Comparison of ENCODE assay signal across 18 cellular contexts in genomic region chr12:47769234-47770085, GRCh38. TPM values are rescaled to one million over a fixed set of nuclear protein-coding genes. Genes with fewer than 3 reads are reported as not detected.
"Had no signal": no experiment of that assay in that cellular context is flagged by ENCODE, and none has a peak within 500 bp of the region (broad histone marks: within the 10 kb centered on the region; RNA-seq: fewer than 3 reads in every experiment).

No MANE protein-coding gene starts in this region.

- H3K4me3 ChIP-seq: colonic mucosa, hepatocyte, lung, mucosa of descending colon, psoas muscle, right lobe of liver, transverse colon had no signal

- ATAC-seq: mucosa of descending colon; natural killer cell; psoas muscle; stimulated activated naive B cell treated with anti-CD40 and anti-IgM and Interleukin-4, amounts not matched to agents 10 μg/mL and 1 μg/mL and 100 μg/mL, for 72 hours had no signal

- H3K4me1 ChIP-seq: colonic mucosa had no signal

- H3K27me3 ChIP-seq: colonic mucosa, hepatocyte, right lobe of liver, transverse colon had no signal

- DNase-seq: activated B cell treated with CpG ODN at 0.5 μM for 24 hours; activated CD4-positive, alpha-beta T cell treated with anti-CD3 and anti-CD28 coated beads, Interleukin-2, amount 10 ng/mL, durations not matched to agents 24 days and 14 days; activated naive CD4-positive, alpha-beta T cell; caudate nucleus; colonic mucosa; effector CD4-positive, alpha-beta T cell; mucosa of descending colon; natural killer cell; nucleus accumbens; psoas muscle; right lobe of liver; stimulated activated CD4-positive, alpha-beta T cell treated with anti-CD3 and anti-CD28 coated beads, Interleukin-1b, Interleukin-23, amount 100 ng/mL, for 48 hours; stimulated activated naive B cell treated with anti-CD40 and anti-IgM and Interleukin-4, amounts not matched to agents 10 μg/mL and 1 μg/mL and 100 μg/mL, for 72 hours; transverse colon had no signal

- H3K27ac ChIP-seq: colonic mucosa, hepatocyte, psoas muscle, right lobe of liver, transverse colon had no signal

- H3K9me3 ChIP-seq: colonic mucosa, mucosa of descending colon, psoas muscle, right lobe of liver, transverse colon had no signal

- H3K4me2 ChIP-seq: hepatocyte had no signal

- H3K36me3 ChIP-seq: colonic mucosa, right lobe of liver, transverse colon had no signal

- H2AFZ ChIP-seq: hepatocyte had no signal

RNA-seq across cellular contexts. Expression of gene ENDOU, which starts 44.2 kb away (rescaled TPM):
- total RNA-seq: activated T-helper 1 cell treated with anti-CD3 and anti-CD28 coated beads, Interleukin-12 subunit alpha, Interleukin-12 subunit beta, Interleukin-2, Interleukin-4 antibody, amounts not matched to agents 30 ng/mL and 10 ng/mL and 1 ng/mL, durations not matched to agents 14 hours and 24 hours and 36 hours; colonic mucosa; endothelial cell of umbilical vein; right lobe of liver had no signal
- polyA plus RNA-seq: endothelial cell of umbilical vein, hepatocyte had no signal
